2 cellular contexts compared by ENCODE assay signal in the genomic region with DNA sequence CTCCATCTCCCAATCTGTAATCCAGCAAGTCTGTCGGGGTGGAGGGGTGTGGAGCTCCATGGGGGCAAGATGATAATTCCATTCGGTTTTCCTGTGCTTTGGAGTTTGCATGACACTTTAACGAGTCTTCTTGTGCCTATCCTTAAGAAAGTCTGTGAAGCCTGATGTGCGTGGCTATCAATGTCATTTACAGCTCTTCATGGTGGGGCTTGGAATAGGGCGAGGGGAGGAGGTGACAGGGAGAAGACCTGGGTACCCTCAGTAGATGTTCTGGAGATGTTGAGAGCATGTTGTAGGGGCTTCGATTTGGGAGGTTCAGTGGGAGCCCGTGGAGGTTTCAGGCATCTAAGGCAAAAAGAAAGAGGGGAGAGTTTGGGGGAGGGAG.
TF ChIP-seq lines count a peak whose summit lies in the region.

No MANE protein-coding gene starts in this region.

TF ChIP-seq in HEK293T, 16 proteins besides CTCF, POLR2A, EP300 and RAD21 (continued from another document):
- TF ChIP-seq ZNF384 (IDR thresholded peaks at IDR 0.05), result no peak
- TF ChIP-seq FOXA1 (IDR thresholded peaks at IDR 0.05), result no peak
- no peak for TF ChIP-seq ARNT (IDR thresholded peaks at IDR 0.05)
- no peak for TF ChIP-seq TARDBP (IDR thresholded peaks at IDR 0.05)
- TF ChIP-seq ELF4 (IDR thresholded peaks at IDR 0.05), result no peak

TF ChIP-seq in liver, 16 proteins besides CTCF, POLR2A, EP300 and RAD21 (continued from another document):
- TF ChIP-seq, protein P1, sequence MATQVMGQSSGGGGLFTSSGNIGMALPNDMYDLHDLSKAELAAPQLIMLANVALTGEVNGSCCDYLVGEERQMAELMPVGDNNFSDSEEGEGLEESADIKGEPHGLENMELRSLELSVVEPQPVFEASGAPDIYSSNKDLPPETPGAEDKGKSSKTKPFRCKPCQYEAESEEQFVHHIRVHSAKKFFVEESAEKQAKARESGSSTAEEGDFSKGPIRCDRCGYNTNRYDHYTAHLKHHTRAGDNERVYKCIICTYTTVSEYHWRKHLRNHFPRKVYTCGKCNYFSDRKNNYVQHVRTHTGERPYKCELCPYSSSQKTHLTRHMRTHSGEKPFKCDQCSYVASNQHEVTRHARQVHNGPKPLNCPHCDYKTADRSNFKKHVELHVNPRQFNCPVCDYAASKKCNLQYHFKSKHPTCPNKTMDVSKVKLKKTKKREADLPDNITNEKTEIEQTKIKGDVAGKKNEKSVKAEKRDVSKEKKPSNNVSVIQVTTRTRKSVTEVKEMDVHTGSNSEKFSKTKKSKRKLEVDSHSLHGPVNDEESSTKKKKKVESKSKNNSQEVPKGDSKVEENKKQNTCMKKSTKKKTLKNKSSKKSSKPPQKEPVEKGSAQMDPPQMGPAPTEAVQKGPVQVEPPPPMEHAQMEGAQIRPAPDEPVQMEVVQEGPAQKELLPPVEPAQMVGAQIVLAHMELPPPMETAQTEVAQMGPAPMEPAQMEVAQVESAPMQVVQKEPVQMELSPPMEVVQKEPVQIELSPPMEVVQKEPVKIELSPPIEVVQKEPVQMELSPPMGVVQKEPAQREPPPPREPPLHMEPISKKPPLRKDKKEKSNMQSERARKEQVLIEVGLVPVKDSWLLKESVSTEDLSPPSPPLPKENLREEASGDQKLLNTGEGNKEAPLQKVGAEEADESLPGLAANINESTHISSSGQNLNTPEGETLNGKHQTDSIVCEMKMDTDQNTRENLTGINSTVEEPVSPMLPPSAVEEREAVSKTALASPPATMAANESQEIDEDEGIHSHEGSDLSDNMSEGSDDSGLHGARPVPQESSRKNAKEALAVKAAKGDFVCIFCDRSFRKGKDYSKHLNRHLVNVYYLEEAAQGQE (IDR thresholded peaks at IDR 0.05), result no peak
- TF ChIP-seq SP1 (IDR thresholded peaks at IDR 0.05), result no peak
- TF ChIP-seq HNF4A (conservative IDR thresholded peaks at IDR 0.05), result no peak
- TF ChIP-seq, protein P2, sequence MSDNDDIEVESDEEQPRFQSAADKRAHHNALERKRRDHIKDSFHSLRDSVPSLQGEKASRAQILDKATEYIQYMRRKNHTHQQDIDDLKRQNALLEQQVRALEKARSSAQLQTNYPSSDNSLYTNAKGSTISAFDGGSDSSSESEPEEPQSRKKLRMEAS (IDR thresholded peaks at IDR 0.05), result no peak
- TF ChIP-seq JUND (IDR thresholded peaks at IDR 0.05), result no peak
- no peak for TF ChIP-seq TAF1 (conservative IDR thresholded peaks at IDR 0.05)
TF ChIP-seq in liver: peak in this region for 0.
